In genomic region chr3:79028916-79029315, GRCh38 we compare ENCODE assay signal across 32 cellular contexts.
"Had no signal": no experiment of that assay in that cellular context is flagged by ENCODE, and none has a peak within 500 bp of the region (broad histone marks: within the 10 kb centered on the region; RNA-seq: fewer than 3 reads in every experiment).

No MANE protein-coding gene starts in this region.

- H3K4me1 ChIP-seq: adrenal gland, ascending aorta had no signal

- H3K27me3 ChIP-seq: adrenal gland, ascending aorta, cardiac muscle cell had no signal

- H3K36me3 ChIP-seq: adrenal gland, ascending aorta, cardiac muscle cell had no signal

- FAIRE-seq: bronchial epithelial cell, TTC549 had no signal

- H3K27ac ChIP-seq: adrenal gland, ascending aorta, cardiac muscle cell, VCaP had no signal

- DNase-seq: activated B cell treated with CpG ODN at 0.5 μM for 24 hours; activated CD4-positive, alpha-beta memory T cell treated with anti-CD3 and anti-CD28 coated beads for 36 hours; activated CD4-positive, alpha-beta T cell treated with anti-CD3 and anti-CD28 coated beads for 4 hours; activated CD4-positive, alpha-beta T cell treated with anti-CD3 and anti-CD28 coated beads, Interleukin-2, amount 10 ng/mL, durations not matched to agents 24 days and 14 days; activated CD4-positive, alpha-beta T cell treated with anti-CD3 and anti-CD28 coated beads, Interleukin-2, amount 50 U/mL, for 1 hour; activated CD4-positive, alpha-beta T cell treated with anti-CD3 and anti-CD28 coated beads, Interleukin-2, amount 50 U/mL, for 4 hours; activated CD4-positive, CD25-positive, alpha-beta regulatory T cell treated with anti-CD3 and anti-CD28 coated beads, Interleukin-2, amount 50 U/mL, for 72 hours; activated CD8-positive, alpha-beta memory T cell treated with anti-CD3 and anti-CD28 coated beads, Interleukin-2, amount 50 U/mL, for 4 hours; activated CD8-positive, alpha-beta T cell treated with anti-CD3 and anti-CD28 coated beads for 36 hours; activated effector memory CD4-positive, alpha-beta T cell treated with anti-CD3 and anti-CD28 coated beads, Interleukin-2, amount 50 U/mL, for 16 hours; activated gamma-delta T cell treated with Interleukin-2 at 50 U/mL for 16 hours; activated naive CD4-positive, alpha-beta T cell; activated naive CD4-positive, alpha-beta T cell treated with anti-CD3 and anti-CD28 coated beads for 36 hours; activated naive CD4-positive, alpha-beta T cell treated with anti-CD3 and anti-CD28 coated beads, Interleukin-2, amount 50 U/mL, for 16 hours; activated naive CD8-positive, alpha-beta T cell treated with anti-CD3 and anti-CD28 coated beads for 36 hours; activated T-cell treated with anti-CD3 and anti-CD28 coated beads for 4 hours; activated T-cell treated with anti-CD3 and anti-CD28 coated beads, Interleukin-2, amount 50 U/mL, for 1 hour; activated T-cell treated with anti-CD3 and anti-CD28 coated beads, Interleukin-2, amount 50 U/mL, for 4 hours; activated T-cell treated with anti-CD3 and anti-CD28 coated beads, Interleukin-2, amount 50 U/mL, for 72 hours; adrenal gland; amniotic stem cell; caudate nucleus; cerebellar nuclear complex; T-helper 2 cell; T-helper 9 cell had no signal

- H3K4me3 ChIP-seq: adrenal gland, ascending aorta, cardiac muscle cell had no signal

- ATAC-seq: activated CD8-positive, alpha-beta T cell treated with anti-CD3 and anti-CD28 coated beads for 36 hours; activated naive CD4-positive, alpha-beta T cell treated with anti-CD3 and anti-CD28 coated beads, Interleukin-2, amount 50 U/mL, for 72 hours; activated T-cell treated with anti-CD3 and anti-CD28 coated beads, Interleukin-2, amount 50 U/mL, for 4 hours; activated T-cell treated with anti-CD3 and anti-CD28 coated beads, Interleukin-2, amount 50 U/mL, for 72 hours; activated T-helper 17 cell treated with anti-CD3 and anti-CD28 coated beads, Interleukin-2, amount 50 U/mL, for 72 hours had no signal

- H3K9me3 ChIP-seq: ascending aorta had no signal
